Comparison of ENCODE assay signal across 8 cellular contexts in the genomic region with DNA sequence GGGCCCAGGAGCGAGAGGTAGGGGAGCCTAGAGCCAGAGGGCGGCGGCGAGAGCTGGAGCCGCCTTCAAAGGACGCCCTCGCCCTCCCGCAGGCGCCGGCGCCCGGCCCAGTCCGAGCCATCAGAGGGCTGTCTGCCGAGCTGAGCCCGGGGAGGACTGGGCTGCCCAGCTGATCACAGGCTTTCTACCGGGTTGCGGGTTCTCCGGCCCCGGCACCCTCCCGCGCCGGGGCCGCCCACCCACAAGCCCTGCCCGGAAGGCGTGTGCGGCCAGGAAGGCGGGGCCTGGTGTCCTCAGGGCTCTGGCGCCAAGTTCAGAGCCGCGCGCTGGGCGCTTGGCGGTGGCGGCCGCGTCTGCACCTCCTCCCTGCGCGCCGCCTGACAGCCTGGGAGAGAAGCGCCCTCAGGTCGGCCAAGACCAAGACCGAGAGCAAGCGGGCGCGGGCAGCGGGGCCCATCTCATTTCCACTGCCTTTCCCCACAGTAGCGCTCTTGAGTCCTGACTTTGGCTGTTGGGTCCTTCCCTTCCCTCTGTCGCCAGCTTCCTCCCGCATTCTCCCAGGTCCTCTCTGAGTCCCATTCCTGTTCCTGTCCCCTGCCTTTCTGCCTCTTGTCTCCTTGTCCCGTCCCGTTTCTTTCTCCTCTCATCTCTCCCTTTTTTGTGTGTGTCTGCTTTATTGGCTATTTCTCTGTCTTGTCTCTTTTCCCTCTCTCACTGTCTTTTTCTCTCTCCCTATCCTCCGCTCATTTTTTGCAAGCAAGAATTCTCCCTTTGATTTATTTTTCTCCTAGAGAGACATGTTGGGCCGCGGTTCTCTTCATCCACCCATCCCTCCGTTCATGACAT.
DNase-seq lines count a peak whose midpoint lies in the region; ATAC-seq and TF ChIP-seq lines count a peak whose summit lies in the region.

No MANE protein-coding gene starts in this region.

- TF ChIP-seq CTCF in activated CD8-positive, alpha-beta T cell treated with anti-CD3 and anti-CD28 coated beads for 36 hours (IDR thresholded peaks at IDR 0.05) = no peak

- POLR2A ChIA-PET in activated CD8-positive, alpha-beta T cell treated with anti-CD3 and anti-CD28 coated beads for 36 hours (lab: Charles Lee) = interaction anchor here (0.6 to 1.5 kb wide), 5 partner anchors 12 to 178 kb away, joined by 3 to 4 read pairs (median 3); no protein-coding TSS in a partner anchor

- peak overlapping the region; percentile 81 for H3K4me3 Mint-ChIP-seq in activated CD8-positive, alpha-beta T cell treated with anti-CD3 and anti-CD28 coated beads for 36 hours

- no peaks in the 10 kb centered on the region for H3K36me3 Mint-ChIP-seq in activated CD8-positive, alpha-beta T cell treated with anti-CD3 and anti-CD28 coated beads for 36 hours (ENCODE audit: low read depth)

- H3K9me3 ChIP-seq in mesodermal cell (ENCODE audit: control insufficient read depth, low read length) = no peaks in the 10 kb centered on the region
- H3K9me3 ChIP-seq in stomach smooth muscle (ENCODE audit: control insufficient read depth in 2 of 2, low read length in 2 of 2) = no peaks in the 10 kb centered on the region

- H3K36me3 ChIP-seq in mesodermal cell (ENCODE audit: control insufficient read depth, insufficient read depth, low read length) = no peaks in the 10 kb centered on the region
- H3K36me3 ChIP-seq in stomach smooth muscle (ENCODE audit: control insufficient read depth in 2 of 2, insufficient read depth in 2 of 2, low read length in 2 of 2) = no peaks in the 10 kb centered on the region

- ATAC-seq in HG02763 (IDR thresholded peaks at IDR 0.05; ENCODE audit: unreplicated experiment) = peak; percentile 91
- peak; percentile 97 for ATAC-seq in activated CD8-positive, alpha-beta T cell treated with anti-CD3 and anti-CD28 coated beads for 36 hours

- DNase-seq in activated CD4-positive, alpha-beta T cell treated with anti-CD3 and anti-CD28 coated beads for 1 hour = peak; percentile 22
- DNase-seq in activated CD4-positive, alpha-beta T cell treated with anti-CD3 and anti-CD28 coated beads, Interleukin-2, amount 50 U/mL, for 1 hour = no peak
- peak; percentile 26 for DNase-seq in NCI-H1092 treated with DMSO at 0.1 percent for 48 hours (lab: John Stamatoyannopoulos, UW)
- DNase-seq in activated CD8-positive, alpha-beta T cell treated with anti-CD3 and anti-CD28 coated beads for 36 hours = peak; percentile 68
- peak; percentile 18 for DNase-seq in epidermal melanocyte (ENCODE audit: insufficient read length, low spot score)

- 4% methylated on average over 51 to 52 of the region's 55 CpGs for WGBS in mesodermal cell (ENCODE audit: insufficient coverage in 2 of 2), 2 experiments

- peaks cover 8% of the 10 kb centered on the region for H3K27me3 Mint-ChIP-seq in activated CD8-positive, alpha-beta T cell treated with anti-CD3 and anti-CD28 coated beads for 36 hours

- H3K4me1 ChIP-seq in mesodermal cell (ENCODE audit: control insufficient read depth, insufficient read depth, low read length, poor library complexity, severe bottlenecking) = peaks cover 12% of the 10 kb centered on the region
- H3K4me1 ChIP-seq in stomach smooth muscle (ENCODE audit: control insufficient read depth, insufficient read depth, low read length) = peaks cover 9% of the 10 kb centered on the region

- no peaks in the 10 kb centered on the region for H3K9me3 Mint-ChIP-seq in activated CD8-positive, alpha-beta T cell treated with anti-CD3 and anti-CD28 coated beads for 36 hours

- H3K27ac Mint-ChIP-seq in activated CD8-positive, alpha-beta T cell treated with anti-CD3 and anti-CD28 coated beads for 36 hours = peak overlapping the region; percentile 21

- H3K4me3 ChIP-seq in mesodermal cell (ENCODE audit: extremely low read depth, insufficient read depth, low read length, poor library complexity, severe bottlenecking) = peak overlapping the region; percentile 49
- peak overlapping the region; percentile 62 to 91 for H3K4me3 ChIP-seq in stomach smooth muscle (ENCODE audit: low read length in 2 of 2)

- H3K27me3 ChIP-seq in stomach smooth muscle (ENCODE audit: control insufficient read depth in 1 of 2, insufficient read depth in 2 of 2, low read length in 2 of 2) = no peaks in the 10 kb centered on the region

- peaks cover 12% of the 10 kb centered on the region for H3K4me1 Mint-ChIP-seq in activated CD8-positive, alpha-beta T cell treated with anti-CD3 and anti-CD28 coated beads for 36 hours (ENCODE audit: low read depth)

- H3K27ac ChIP-seq in mesodermal cell (ENCODE audit: low read depth, low read length, severe bottlenecking) = peak overlapping the region; percentile 10
- H3K27ac ChIP-seq in stomach smooth muscle (ENCODE audit: low read length) = no peak overlapping the region

- H3K9ac ChIP-seq in stomach smooth muscle (ENCODE audit: low read length in 2 of 2) = peak overlapping the region; percentile 45 to 74

- CTCF ChIA-PET in activated CD8-positive, alpha-beta T cell treated with anti-CD3 and anti-CD28 coated beads for 36 hours (lab: Charles Lee) = interaction anchor here (1.8 to 1.9 kb wide), 2 partner anchors 176 to 178 kb away, joined by 4 to 5 read pairs; no protein-coding TSS in a partner anchor

- intact Hi-C loops in activated CD8-positive, alpha-beta T cell treated with anti-CD3 and anti-CD28 coated beads for 36 hours (cut with micrococcal nuclease) = no loop called here
